ENCODE assay signal across 1 cellular context in the genomic region with DNA sequence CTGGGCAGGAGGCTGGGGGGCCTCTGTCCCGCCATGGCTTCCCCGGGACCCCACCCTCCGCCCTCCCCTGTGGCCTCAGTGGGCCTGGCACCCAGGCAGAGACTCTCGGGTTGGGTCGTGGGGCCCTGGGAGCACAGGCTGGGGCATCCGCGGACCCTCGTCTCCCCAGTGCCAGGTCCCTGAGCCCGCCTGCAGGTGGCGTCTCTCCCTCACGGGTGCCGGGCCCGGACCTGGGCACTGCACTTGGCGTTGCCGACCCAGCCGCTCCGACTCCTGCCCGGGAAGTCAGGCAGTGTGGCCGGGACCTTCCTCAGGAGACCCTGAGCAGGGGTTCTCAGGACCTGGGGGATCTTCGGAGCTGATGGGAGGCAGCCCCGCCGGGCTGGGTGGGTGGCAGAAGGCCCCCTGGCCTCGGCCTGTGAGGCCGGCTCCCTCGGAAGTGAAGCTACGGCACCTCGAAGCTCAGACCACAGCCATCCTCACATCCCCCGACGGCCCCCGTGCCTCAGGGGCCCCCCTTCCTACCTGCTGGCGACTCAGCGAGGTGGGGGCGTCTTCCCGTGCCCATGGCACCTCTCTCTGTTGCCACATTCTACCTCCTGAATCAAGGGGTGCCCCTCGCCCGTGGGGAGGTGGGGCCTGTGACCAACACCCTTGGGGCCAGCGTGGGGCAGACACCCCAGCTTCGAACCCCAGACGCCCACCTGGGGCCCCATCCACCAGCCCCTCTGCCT.
TF ChIP-seq lines count a peak whose summit lies in the region.

No MANE protein-coding gene starts in this region.

TF ChIP-seq in GM23338, 12 proteins besides CTCF, POLR2A, EP300 and RAD21 (continued from another document):
- TF ChIP-seq, protein P1, sequence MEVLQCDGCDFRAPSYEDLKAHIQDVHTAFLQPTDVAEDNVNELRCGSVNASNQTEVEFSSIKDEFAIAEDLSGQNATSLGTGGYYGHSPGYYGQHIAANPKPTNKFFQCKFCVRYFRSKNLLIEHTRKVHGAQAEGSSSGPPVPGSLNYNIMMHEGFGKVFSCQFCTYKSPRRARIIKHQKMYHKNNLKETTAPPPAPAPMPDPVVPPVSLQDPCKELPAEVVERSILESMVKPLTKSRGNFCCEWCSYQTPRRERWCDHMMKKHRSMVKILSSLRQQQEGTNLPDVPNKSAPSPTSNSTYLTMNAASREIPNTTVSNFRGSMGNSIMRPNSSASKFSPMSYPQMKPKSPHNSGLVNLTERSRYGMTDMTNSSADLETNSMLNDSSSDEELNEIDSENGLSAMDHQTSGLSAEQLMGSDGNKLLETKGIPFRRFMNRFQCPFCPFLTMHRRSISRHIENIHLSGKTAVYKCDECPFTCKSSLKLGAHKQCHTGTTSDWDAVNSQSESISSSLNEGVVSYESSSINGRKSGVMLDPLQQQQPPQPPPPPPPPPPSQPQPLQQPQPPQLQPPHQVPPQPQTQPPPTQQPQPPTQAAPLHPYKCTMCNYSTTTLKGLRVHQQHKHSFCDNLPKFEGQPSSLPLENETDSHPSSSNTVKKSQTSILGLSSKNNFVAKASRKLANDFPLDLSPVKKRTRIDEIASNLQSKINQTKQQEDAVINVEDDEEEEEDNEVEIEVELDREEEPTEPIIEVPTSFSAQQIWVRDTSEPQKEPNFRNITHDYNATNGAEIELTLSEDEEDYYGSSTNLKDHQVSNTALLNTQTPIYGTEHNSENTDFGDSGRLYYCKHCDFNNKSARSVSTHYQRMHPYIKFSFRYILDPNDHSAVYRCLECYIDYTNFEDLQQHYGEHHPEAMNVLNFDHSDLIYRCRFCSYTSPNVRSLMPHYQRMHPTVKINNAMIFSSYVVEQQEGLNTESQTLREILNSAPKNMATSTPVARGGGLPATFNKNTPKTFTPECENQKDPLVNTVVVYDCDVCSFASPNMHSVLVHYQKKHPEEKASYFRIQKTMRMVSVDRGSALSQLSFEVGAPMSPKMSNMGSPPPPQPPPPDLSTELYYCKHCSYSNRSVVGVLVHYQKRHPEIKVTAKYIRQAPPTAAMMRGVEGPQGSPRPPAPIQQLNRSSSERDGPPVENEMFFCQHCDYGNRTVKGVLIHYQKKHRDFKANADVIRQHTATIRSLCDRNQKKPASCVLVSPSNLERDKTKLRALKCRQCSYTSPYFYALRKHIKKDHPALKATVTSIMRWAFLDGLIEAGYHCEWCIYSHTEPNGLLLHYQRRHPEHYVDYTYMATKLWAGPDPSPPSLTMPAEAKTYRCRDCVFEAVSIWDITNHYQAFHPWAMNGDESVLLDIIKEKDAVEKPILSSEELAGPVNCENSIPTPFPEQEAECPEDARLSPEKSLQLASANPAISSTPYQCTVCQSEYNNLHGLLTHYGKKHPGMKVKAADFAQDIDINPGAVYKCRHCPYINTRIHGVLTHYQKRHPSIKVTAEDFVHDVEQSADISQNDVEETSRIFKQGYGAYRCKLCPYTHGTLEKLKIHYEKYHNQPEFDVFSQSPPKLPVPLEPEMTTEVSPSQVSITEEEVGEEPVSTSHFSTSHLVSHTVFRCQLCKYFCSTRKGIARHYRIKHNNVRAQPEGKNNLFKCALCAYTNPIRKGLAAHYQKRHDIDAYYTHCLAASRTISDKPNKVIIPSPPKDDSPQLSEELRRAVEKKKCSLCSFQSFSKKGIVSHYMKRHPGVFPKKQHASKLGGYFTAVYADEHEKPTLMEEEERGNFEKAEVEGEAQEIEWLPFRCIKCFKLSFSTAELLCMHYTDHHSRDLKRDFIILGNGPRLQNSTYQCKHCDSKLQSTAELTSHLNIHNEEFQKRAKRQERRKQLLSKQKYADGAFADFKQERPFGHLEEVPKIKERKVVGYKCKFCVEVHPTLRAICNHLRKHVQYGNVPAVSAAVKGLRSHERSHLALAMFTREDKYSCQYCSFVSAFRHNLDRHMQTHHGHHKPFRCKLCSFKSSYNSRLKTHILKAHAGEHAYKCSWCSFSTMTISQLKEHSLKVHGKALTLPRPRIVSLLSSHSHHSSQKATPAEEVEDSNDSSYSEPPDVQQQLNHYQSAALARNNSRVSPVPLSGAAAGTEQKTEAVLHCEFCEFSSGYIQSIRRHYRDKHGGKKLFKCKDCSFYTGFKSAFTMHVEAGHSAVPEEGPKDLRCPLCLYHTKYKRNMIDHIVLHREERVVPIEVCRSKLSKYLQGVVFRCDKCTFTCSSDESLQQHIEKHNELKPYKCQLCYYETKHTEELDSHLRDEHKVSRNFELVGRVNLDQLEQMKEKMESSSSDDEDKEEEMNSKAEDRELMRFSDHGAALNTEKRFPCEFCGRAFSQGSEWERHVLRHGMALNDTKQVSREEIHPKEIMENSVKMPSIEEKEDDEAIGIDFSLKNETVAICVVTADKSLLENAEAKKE (CRISPR knock-in tag; IDR thresholded peaks at IDR 0.05): no peak
- no peak for TF ChIP-seq ZNF114 (CRISPR knock-in tag; IDR thresholded peaks at IDR 0.05)
- no peak for TF ChIP-seq ZNF331 (CRISPR knock-in tag; IDR thresholded peaks at IDR 0.05; ENCODE audit: low read depth)
